In genomic region chr1:210373878-210374599, GRCh38 we compare ENCODE assay signal across 1 cellular context.
A peak's percentile ranks its signal among the peaks of the same experiment; 100 is the strongest.
TF ChIP-seq lines count a peak whose summit lies in the region.

No MANE protein-coding gene starts in this region.

TF ChIP-seq in HepG2, 621 proteins besides CTCF, POLR2A, EP300 and RAD21 (continued from another document and continues in another):
- TF ChIP-seq, protein P1, sequence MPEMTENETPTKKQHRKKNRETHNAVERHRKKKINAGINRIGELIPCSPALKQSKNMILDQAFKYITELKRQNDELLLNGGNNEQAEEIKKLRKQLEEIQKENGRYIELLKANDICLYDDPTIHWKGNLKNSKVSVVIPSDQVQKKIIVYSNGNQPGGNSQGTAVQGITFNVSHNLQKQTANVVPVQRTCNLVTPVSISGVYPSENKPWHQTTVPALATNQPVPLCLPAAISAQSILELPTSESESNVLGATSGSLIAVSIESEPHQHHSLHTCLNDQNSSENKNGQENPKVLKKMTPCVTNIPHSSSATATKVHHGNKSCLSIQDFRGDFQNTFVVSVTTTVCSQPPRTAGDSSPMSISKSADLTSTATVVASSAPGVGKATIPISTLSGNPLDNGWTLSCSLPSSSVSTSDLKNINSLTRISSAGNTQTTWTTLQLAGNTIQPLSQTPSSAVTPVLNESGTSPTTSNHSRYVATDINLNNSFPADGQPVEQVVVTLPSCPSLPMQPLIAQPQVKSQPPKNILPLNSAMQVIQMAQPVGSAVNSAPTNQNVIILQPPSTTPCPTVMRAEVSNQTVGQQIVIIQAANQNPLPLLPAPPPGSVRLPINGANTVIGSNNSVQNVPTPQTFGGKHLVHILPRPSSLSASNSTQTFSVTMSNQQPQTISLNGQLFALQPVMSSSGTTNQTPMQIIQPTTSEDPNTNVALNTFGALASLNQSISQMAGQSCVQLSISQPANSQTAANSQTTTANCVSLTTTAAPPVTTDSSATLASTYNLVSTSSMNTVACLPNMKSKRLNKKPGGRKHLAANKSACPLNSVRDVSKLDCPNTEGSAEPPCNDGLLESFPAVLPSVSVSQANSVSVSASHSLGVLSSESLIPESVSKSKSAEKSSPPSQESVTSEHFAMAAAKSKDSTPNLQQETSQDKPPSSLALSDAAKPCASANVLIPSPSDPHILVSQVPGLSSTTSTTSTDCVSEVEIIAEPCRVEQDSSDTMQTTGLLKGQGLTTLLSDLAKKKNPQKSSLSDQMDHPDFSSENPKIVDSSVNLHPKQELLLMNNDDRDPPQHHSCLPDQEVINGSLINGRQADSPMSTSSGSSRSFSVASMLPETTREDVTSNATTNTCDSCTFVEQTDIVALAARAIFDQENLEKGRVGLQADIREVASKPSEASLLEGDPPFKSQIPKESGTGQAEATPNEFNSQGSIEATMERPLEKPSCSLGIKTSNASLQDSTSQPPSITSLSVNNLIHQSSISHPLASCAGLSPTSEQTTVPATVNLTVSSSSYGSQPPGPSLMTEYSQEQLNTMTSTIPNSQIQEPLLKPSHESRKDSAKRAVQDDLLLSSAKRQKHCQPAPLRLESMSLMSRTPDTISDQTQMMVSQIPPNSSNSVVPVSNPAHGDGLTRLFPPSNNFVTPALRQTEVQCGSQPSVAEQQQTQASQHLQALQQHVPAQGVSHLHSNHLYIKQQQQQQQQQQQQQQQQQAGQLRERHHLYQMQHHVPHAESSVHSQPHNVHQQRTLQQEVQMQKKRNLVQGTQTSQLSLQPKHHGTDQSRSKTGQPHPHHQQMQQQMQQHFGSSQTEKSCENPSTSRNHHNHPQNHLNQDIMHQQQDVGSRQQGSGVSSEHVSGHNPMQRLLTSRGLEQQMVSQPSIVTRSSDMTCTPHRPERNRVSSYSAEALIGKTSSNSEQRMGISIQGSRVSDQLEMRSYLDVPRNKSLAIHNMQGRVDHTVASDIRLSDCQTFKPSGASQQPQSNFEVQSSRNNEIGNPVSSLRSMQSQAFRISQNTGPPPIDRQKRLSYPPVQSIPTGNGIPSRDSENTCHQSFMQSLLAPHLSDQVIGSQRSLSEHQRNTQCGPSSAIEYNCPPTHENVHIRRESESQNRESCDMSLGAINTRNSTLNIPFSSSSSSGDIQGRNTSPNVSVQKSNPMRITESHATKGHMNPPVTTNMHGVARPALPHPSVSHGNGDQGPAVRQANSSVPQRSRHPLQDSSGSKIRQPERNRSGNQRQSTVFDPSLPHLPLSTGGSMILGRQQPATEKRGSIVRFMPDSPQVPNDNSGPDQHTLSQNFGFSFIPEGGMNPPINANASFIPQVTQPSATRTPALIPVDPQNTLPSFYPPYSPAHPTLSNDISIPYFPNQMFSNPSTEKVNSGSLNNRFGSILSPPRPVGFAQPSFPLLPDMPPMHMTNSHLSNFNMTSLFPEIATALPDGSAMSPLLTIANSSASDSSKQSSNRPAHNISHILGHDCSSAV (CRISPR knock-in tag; IDR thresholded peaks at IDR 0.05; ENCODE audit: borderline replicate concordance): no peak
- 0 out of 2 replicates have a peak, but pooled peaks have one; percentile 57 for TF ChIP-seq DDIT3 (CRISPR knock-in tag; IDR thresholded peaks at IDR 0.05)
- TF ChIP-seq ZNF121 (CRISPR knock-in tag; IDR thresholded peaks at IDR 0.05): no peak
- no peak for TF ChIP-seq ZNF660 (CRISPR knock-in tag; IDR thresholded peaks at IDR 0.05; ENCODE audit: borderline replicate concordance, low read depth)
- TF ChIP-seq NCOA2 (CRISPR knock-in tag; IDR thresholded peaks at IDR 0.05): peak; percentile 89
- TF ChIP-seq, protein P2, sequence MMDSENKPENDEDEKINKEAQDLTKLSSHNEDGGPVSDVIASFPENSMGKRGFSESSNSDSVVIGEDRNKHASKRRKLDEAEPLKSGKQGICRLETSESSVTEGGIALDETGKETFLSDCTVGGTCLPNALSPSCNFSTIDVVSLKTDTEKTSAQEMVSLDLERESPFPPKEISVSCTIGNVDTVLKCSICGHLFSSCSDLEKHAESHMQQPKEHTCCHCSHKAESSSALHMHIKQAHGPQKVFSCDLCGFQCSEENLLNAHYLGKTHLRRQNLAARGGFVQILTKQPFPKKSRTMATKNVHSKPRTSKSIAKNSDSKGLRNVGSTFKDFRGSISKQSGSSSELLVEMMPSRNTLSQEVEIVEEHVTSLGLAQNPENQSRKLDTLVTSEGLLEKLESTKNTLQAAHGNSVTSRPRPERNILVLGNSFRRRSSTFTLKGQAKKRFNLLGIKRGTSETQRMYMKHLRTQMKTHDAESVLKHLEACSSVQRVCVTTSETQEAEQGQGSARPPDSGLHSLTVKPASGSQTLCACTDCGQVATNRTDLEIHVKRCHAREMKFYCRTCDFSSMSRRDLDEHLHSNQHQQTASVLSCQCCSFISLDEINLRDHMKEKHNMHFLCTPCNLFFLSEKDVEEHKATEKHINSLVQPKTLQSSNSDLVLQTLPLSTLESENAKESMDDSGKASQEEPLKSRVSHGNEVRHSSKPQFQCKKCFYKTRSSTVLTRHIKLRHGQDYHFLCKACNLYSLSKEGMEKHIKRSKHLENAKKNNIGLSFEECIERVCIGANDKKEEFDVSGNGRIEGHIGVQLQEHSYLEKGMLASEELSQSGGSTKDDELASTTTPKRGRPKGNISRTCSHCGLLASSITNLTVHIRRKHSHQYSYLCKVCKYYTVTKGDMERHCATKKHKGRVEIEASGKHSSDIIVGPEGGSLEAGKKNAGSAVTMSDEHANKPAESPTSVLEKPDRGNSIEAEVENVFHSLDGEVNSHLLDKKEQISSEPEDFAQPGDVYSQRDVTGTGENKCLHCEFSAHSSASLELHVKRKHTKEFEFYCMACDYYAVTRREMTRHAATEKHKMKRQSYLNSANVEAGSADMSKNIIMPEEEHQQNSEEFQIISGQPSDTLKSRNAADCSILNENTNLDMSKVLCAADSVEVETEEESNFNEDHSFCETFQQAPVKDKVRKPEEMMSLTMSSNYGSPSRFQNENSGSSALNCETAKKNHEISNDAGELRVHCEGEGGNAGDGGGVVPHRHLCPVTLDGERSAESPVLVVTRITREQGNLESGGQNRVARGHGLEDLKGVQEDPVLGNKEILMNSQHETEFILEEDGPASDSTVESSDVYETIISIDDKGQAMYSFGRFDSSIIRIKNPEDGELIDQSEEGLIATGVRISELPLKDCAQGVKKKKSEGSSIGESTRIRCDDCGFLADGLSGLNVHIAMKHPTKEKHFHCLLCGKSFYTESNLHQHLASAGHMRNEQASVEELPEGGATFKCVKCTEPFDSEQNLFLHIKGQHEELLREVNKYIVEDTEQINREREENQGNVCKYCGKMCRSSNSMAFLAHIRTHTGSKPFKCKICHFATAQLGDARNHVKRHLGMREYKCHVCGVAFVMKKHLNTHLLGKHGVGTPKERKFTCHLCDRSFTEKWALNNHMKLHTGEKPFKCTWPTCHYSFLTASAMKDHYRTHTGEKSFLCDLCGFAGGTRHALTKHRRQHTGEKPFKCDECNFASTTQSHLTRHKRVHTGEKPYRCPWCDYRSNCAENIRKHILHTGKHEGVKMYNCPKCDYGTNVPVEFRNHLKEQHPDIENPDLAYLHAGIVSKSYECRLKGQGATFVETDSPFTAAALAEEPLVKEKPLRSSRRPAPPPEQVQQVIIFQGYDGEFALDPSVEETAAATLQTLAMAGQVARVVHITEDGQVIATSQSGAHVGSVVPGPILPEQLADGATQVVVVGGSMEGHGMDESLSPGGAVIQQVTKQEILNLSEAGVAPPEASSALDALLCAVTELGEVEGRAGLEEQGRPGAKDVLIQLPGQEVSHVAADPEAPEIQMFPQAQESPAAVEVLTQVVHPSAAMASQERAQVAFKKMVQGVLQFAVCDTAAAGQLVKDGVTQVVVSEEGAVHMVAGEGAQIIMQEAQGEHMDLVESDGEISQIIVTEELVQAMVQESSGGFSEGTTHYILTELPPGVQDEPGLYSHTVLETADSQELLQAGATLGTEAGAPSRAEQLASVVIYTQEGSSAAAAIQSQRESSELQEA (CRISPR knock-in tag; IDR thresholded peaks at IDR 0.05; ENCODE audit: not compliant biosample characterization): no peak
- TF ChIP-seq, protein P3, sequence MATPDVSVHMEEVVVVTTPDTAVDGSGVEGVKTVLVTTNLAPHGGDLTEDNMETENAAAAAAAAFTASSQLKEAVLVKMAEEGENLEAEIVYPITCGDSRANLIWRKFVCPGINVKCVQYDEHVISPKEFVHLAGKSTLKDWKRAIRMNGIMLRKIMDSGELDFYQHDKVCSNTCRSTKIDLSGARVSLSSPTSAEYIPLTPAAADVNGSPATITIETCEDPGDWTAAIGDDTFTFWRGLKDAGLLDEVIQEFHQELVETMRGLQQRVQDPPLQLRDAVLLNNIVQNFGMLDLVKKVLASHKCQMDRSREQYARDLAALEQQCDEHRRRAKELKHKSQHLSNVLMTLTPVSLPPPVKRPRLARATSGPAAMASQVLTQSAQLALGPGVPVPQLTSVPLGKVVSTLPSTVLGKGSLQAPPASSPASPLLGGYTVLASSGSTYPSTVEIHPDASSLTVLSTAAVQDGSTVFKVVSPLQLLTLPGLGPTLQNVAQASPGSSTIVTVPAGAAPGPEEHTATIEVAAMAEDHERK (CRISPR knock-in tag; IDR thresholded peaks at IDR 0.05; ENCODE audit: low read depth): no peak
- TF ChIP-seq MAFF (IDR thresholded peaks at IDR 0.05; ENCODE audit: low read depth, low read length): peak; percentile 18; the same call in 1 of the 2 replicates
- no peak for TF ChIP-seq PCBP2 (optimal IDR thresholded peaks at IDR 0.05; ENCODE audit: low read depth, low read length, poor library complexity, severe bottlenecking)
- peak; percentile 95 for TF ChIP-seq FOSL2 (CRISPR knock-in tag; IDR thresholded peaks at IDR 0.05)
- no peak; the same call in 1 of the 2 replicates for TF ChIP-seq ETV5 (CRISPR knock-in tag; IDR thresholded peaks at IDR 0.05; ENCODE audit: borderline replicate concordance)
- TF ChIP-seq ZNF615 (CRISPR knock-in tag; IDR thresholded peaks at IDR 0.05; ENCODE audit: borderline replicate concordance): no peak
- TF ChIP-seq MLLT10 (CRISPR knock-in tag; IDR thresholded peaks at IDR 0.05): no peak
- no peak for TF ChIP-seq SP2 (CRISPR knock-in tag; IDR thresholded peaks at IDR 0.05)
- TF ChIP-seq, protein P4, sequence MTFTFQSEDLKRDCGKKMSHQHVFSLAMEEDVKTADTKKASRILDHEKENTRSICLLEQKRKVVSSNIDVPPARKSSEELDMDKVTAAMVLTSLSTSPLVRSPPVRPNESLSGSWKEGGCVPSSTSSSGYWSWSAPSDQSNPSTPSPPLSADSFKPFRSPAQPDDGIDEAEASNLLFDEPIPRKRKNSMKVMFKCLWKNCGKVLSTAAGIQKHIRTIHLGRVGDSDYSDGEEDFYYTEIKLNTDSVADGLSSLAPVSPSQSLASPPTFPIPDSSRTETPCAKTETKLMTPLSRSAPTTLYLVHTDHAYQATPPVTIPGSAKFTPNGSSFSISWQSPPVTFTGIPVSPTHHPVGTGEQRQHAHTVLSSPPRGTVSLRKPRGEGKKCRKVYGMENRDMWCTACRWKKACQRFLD (CRISPR knock-in tag; IDR thresholded peaks at IDR 0.05; ENCODE audit: borderline replicate concordance): no peak
- TF ChIP-seq ZBTB21 (CRISPR knock-in tag; IDR thresholded peaks at IDR 0.05): no peak; the same call in 1 of the 2 replicates
- no peak for TF ChIP-seq ZBTB34 (CRISPR knock-in tag; IDR thresholded peaks at IDR 0.05)
- TF ChIP-seq NFE2 (CRISPR knock-in tag; IDR thresholded peaks at IDR 0.05): no peak
- TF ChIP-seq, protein P5, sequence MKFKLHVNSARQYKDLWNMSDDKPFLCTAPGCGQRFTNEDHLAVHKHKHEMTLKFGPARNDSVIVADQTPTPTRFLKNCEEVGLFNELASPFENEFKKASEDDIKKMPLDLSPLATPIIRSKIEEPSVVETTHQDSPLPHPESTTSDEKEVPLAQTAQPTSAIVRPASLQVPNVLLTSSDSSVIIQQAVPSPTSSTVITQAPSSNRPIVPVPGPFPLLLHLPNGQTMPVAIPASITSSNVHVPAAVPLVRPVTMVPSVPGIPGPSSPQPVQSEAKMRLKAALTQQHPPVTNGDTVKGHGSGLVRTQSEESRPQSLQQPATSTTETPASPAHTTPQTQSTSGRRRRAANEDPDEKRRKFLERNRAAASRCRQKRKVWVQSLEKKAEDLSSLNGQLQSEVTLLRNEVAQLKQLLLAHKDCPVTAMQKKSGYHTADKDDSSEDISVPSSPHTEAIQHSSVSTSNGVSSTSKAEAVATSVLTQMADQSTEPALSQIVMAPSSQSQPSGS (CRISPR knock-in tag; IDR thresholded peaks at IDR 0.05): peak; percentile 86
- TF ChIP-seq THAP8 (CRISPR knock-in tag; IDR thresholded peaks at IDR 0.05; ENCODE audit: borderline replicate concordance): no peak
- no peak for TF ChIP-seq NR3C1 (CRISPR knock-in tag; IDR thresholded peaks at IDR 0.05)
- 0 out of 2 replicates have a peak, but pooled peaks have one; percentile 44 for TF ChIP-seq HDAC1 (CRISPR knock-in tag; IDR thresholded peaks at IDR 0.05)
- TF ChIP-seq ZNF180 (CRISPR knock-in tag; IDR thresholded peaks at IDR 0.05; ENCODE audit: borderline replicate concordance, low read depth): no peak
